ENCODE assay signal across 9 cellular contexts in the genomic region with DNA sequence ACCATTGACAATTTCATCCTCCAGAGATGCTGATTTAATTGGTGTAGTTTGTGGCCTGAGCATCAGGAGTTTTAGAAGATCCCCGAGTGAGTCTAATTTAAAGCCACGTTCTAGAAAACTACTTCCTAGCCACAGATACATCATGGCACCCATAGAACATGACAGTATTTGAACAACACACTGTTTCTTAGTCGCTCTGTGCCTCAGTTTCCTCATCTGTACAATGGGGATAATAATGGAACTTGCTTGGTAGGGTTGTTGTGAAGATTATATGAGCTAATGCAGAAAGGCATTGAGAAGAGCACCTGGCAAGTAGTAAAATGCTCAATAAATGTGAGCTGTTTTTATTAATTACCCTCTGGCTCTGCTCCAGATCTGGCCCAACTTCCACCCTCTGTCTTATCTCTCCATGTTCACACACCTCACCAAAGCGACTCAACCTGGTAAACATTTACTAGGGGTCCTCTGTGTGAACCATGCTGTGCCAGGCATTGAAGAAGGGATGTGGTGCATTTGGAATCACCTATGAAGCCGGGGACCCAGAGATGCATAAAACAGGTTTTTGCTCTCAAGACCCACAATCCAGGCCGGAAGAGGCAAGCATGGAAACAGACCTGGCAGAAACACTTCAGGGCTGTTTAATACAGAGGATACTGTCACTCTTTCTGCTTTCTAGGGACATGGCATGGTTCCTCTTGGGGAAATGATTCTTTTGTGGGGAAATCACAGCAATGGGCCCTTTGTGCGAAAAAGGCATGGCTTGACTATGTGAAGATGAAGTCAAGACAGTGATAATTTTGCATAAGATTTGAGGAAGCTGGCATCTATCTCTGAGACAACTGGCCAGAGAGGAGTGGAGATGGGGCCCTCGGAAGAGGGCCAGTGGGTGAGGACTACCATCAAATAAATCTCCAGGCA. TPM values are rescaled to one million over a fixed set of nuclear protein-coding genes. Genes with fewer than 3 reads are reported as not detected.
A peak's percentile ranks its signal among the peaks of the same experiment; 100 is the strongest.
DNase-seq lines count a peak whose midpoint lies in the region; ATAC-seq, FAIRE-seq and TF ChIP-seq lines count a peak whose summit lies in the region.
"Had no signal": no experiment of that assay in that cellular context is flagged by ENCODE, and none has a peak within 500 bp of the region (broad histone marks: within the 10 kb centered on the region; RNA-seq: fewer than 3 reads in every experiment).

No MANE protein-coding gene starts in this region.

- H3K27me3 Mint-ChIP-seq in MCF 10A (ENCODE audit: insufficient read depth, unreplicated experiment): no peaks in the 10 kb centered on the region

- POLR2A ChIA-PET in MCF 10A (lab: Yijun Ruan, JAX): interaction anchor here (0.6 to 2.2 kb wide), 8 partner anchors 16 to 1011 kb away, joined by 3 to 38 read pairs (median 4); a partner anchor contains a TSS
- POLR2A ChIA-PET in K562 (lab: Yijun Ruan, JAX): interaction anchor here (0.8 to 1.7 kb wide), 6 partner anchors 11 to 79 kb away, joined by 3 to 5 read pairs (median 3); no protein-coding TSS in a partner anchor

- H3K9me3 ChIP-seq in breast epithelium: no peaks in the 10 kb centered on the region
- no peaks in the 10 kb centered on the region for H3K9me3 ChIP-seq in K562 (replicated peaks; ENCODE audit: control insufficient read depth, insufficient read depth, low read depth, low read length)
- H3K9me3 ChIP-seq in mucosa of stomach (ENCODE audit: control insufficient read depth, low read length): no peaks in the 10 kb centered on the region
- no peaks in the 10 kb centered on the region for H3K9me3 ChIP-seq in upper lobe of left lung

- no peak overlapping the region for H3K27ac Mint-ChIP-seq in MCF 10A (ENCODE audit: low read depth, unreplicated experiment)

- TF ChIP-seq POLR2A in breast epithelium (IDR thresholded peaks at IDR 0.05) (no peak), K562 (conservative IDR thresholded peaks at IDR 0.05) (no peak), upper lobe of left lung (IDR thresholded peaks at IDR 0.05) (no peak)

- H3K4me1 ChIP-seq in breast epithelium (peaks cover 7 to 10% of the 10 kb centered on the region in 2 donors), K562 (replicated peaks in 1 of 2; ENCODE audit: control insufficient read depth in 2 of 2, insufficient read depth in 2 of 2, low read length in 2 of 2) (peaks cover 17 to 63% of the 10 kb centered on the region in 2 experiments), mucosa of stomach (ENCODE audit: control insufficient read depth, insufficient read depth, low read length) (peaks cover 90% of the 10 kb centered on the region), upper lobe of left lung (peaks cover 54 to 78% (median 62%) of the 10 kb centered on the region in 4 donors)

- no peaks in the 10 kb centered on the region for H3K9me3 Mint-ChIP-seq in MCF 10A (ENCODE audit: unreplicated experiment)

- H3K79me2 ChIP-seq in K562 (ENCODE audit: control insufficient read depth, insufficient read depth, low read length): no peaks in the 10 kb centered on the region

- CTCF ChIA-PET in MCF 10A (lab: Yijun Ruan, JAX): interaction anchor here (0.6 to 1.2 kb wide), 5 partner anchors 12 to 377 kb away, joined by 3 to 6 read pairs (median 4); no protein-coding TSS in a partner anchor
- CTCF ChIA-PET in K562 (lab: Yijun Ruan, JAX; ENCODE audit: low intra/inter-chr PET ratio): interaction anchor here (0.5 kb wide), 1 partner anchor 77 kb away, joined by 3 read pairs; no protein-coding TSS in a partner anchor

- H3K9me1 ChIP-seq in K562 (ENCODE audit: control insufficient read depth, insufficient read depth, low read length): no peaks in the 10 kb centered on the region

- H3K9ac ChIP-seq in K562 (ENCODE audit: insufficient read depth in 1 of 2, low read depth in 2 of 2, low read length in 2 of 2) (peak overlapping the region in 1 of 2 experiments; percentile 69; a peak in 2 of 4 replicates), mucosa of stomach (ENCODE audit: low read length) (peak overlapping the region; percentile 48)

- no peaks in the 10 kb centered on the region for H3K27me3 ChIP-seq in breast epithelium
- no peaks in the 10 kb centered on the region for H3K27me3 ChIP-seq in K562 (ENCODE audit: control insufficient read depth in 2 of 2, insufficient read depth in 2 of 2, low read length in 2 of 2)
- no peaks in the 10 kb centered on the region for H3K27me3 ChIP-seq in mucosa of stomach (ENCODE audit: control insufficient read depth, insufficient read depth, low read length)
- H3K27me3 ChIP-seq in upper lobe of left lung: no peaks in the 10 kb centered on the region

- H3K4me2 ChIP-seq in K562 (ENCODE audit: insufficient read depth, low read length): no peak overlapping the region

- intact Hi-C loops in breast epithelium (cut with DNase I; ENCODE audit: low total_unique reads): no loop called here
- intact Hi-C loops in MCF 10A (cut with micrococcal nuclease): loop anchor here (5.0 kb wide), 1 partner anchor 36 kb away; no protein-coding TSS in a partner anchor
- intact Hi-C loops in K562 (cut with micrococcal nuclease): no loop called here

- no peak for TF ChIP-seq RAD21 in K562 (CRISPR knock-in tag; conservative IDR thresholded peaks at IDR 0.05 in 1 of 2, IDR thresholded peaks at IDR 0.05 in 1 of 2)

- TF ChIP-seq EP300 in K562 (IDR thresholded peaks at IDR 0.05; ENCODE audit: low read length): no peak
- TF ChIP-seq EP300 in upper lobe of left lung (IDR thresholded peaks at IDR 0.05): no peak

- H3K4me3 Mint-ChIP-seq in MCF 10A (ENCODE audit: unreplicated experiment): no peak overlapping the region

- peaks cover 26% of the 10 kb centered on the region for H3K4me1 Mint-ChIP-seq in MCF 10A (ENCODE audit: insufficient read depth, unreplicated experiment)

- H3K27ac ChIP-seq in breast epithelium (peak overlapping the region; percentile 62 to 84), K562 (ENCODE audit: extremely low read depth, low read depth, low read length) (peak overlapping the region; percentile 75; the same call in 2 of the 3 replicates), upper lobe of left lung (peak overlapping the region; percentile 66 to 85 (median 83))

- no peak for TF ChIP-seq CTCF in breast epithelium (IDR thresholded peaks at IDR 0.05)
- TF ChIP-seq CTCF in MCF 10A (IDR thresholded peaks at IDR 0.05; ENCODE audit: unreplicated experiment): no peak
- TF ChIP-seq CTCF in K562 (IDR thresholded peaks at IDR 0.05 in 2 of 3, conservative IDR thresholded peaks at IDR 0.05 in 1 of 3; ENCODE audit: insufficient read depth in 2 of 3, low read depth in 1 of 3, low read length in 3 of 3): no peak
- no peak for TF ChIP-seq CTCF in upper lobe of left lung (IDR thresholded peaks at IDR 0.05)

- WGBS in K562 (ENCODE audit: insufficient coverage, low coverage, missing lambda C conversion rate): 72% methylated on average over 8 of the region's 8 CpGs
- 83 to 84% methylated on average over 8 of the region's 8 CpGs for WGBS in upper lobe of left lung, 2 donors

- peak overlapping the region; percentile 98 for H2AFZ ChIP-seq in K562 (ENCODE audit: low read depth, low read length)

- BruUV-seq in MCF 10A (replicated peaks; lab: Mats Ljungman, UMichigan) (no TSS peak), K562 (replicated peaks; lab: Mats Ljungman, UMichigan) (no TSS peak)

- FAIRE-seq in K562 (lab: Jason Lieb, UNC): peak; percentile 11

- no peaks in the 10 kb centered on the region for H4K20me1 ChIP-seq in K562 (replicated peaks; ENCODE audit: control insufficient read depth, insufficient read depth, low read length)

- H3K36me3 ChIP-seq in breast epithelium: no peaks in the 10 kb centered on the region
- no peaks in the 10 kb centered on the region for H3K36me3 ChIP-seq in K562 (ENCODE audit: control insufficient read depth, insufficient read depth, low read length)
- H3K36me3 ChIP-seq in mucosa of stomach (ENCODE audit: control insufficient read depth, insufficient read depth, low read length): no peaks in the 10 kb centered on the region
- no peaks in the 10 kb centered on the region for H3K36me3 ChIP-seq in upper lobe of left lung

- no peak for DNase-seq in breast epithelium (ENCODE audit: low spot score in 2 of 2)
- no peak for DNase-seq in MCF 10A (ENCODE audit: unreplicated experiment)
- DNase-seq in K562 (ENCODE audit: extremely low read depth in 1 of 4, low spot score in 3 of 4): no peak
- DNase-seq in upper lobe of left lung: no peak
- no peak for DNase-seq in dermis blood vessel endothelial cell
- DNase-seq in inferior parietal cortex (ENCODE audit: extremely low spot score): no peak
- DNase-seq: NCI-H524 treated with DMSO at 0.1 percent for 48 hours had no signal

- ATAC-seq in K562 (no peak), upper lobe of left lung (ENCODE audit: low FRiP score in 2 of 2) (no peak), HG02798 (IDR thresholded peaks at IDR 0.05; ENCODE audit: poor library complexity, unreplicated experiment) (no peak)

- in situ Hi-C loops in K562 (cut with MboI): no loop called here

- H3K36me3 Mint-ChIP-seq in MCF 10A (ENCODE audit: insufficient read depth, unreplicated experiment): no peaks in the 10 kb centered on the region

- H3K4me3 ChIP-seq in breast epithelium (no peak overlapping the region), K562 (no peak overlapping the region), mucosa of stomach (ENCODE audit: low read length) (no peak overlapping the region), upper lobe of left lung (no peak overlapping the region)

RNA-seq across cellular contexts. Expression of a gene that starts 16.2 kb away (rescaled TPM):
- 10 to 100 TPM; 37.7 to 63.2 (median 40.6) TPM for total RNA-seq in breast epithelium
- 69.1 and 79.5 TPM in 2 replicates for total RNA-seq in MCF 10A (2022)
- total RNA-seq in K562 (2011; cell fraction: chromatin; rRNA removed; ENCODE audit: low replicate concordance): 30.9 and 95.8 TPM in 2 replicates
- total RNA-seq in K562 (2011; cell fraction: nucleolus; rRNA removed): 81.3 and 96.7 TPM in 2 replicates
- 48.8 and 57.7 TPM in 2 replicates for total RNA-seq in K562 (2011; cell fraction: nucleoplasm; rRNA removed)
- 130 and 161 TPM in 2 replicates for total RNA-seq in K562 (2014; rRNA removed)
- total RNA-seq in K562 (2014; rRNA removed; fragmentation: Illumina TruSeq; extraction: Trizol): 63.9 and 87.5 TPM in 2 replicates
- total RNA-seq in K562 (2015; rRNA removed; fragmentation: Illumina TruSeq; extraction: Trizol): 115 and 119 TPM in 2 replicates
- 102 and 104 TPM in 2 replicates for total RNA-seq in K562 (2021)
- 104 and 112 TPM in 2 replicates for polyA plus RNA-seq in K562 (2011; rRNA removed)
- 155 and 252 TPM in 2 replicates for polyA plus RNA-seq in K562 (2011; cell fraction: cytosol; rRNA removed)
- 54.3 and 56.2 TPM in 2 replicates for polyA plus RNA-seq in K562 (2011; cell fraction: nucleus; rRNA removed)
- 113 and 127 TPM in 2 replicates for polyA plus RNA-seq in K562 (2012)
- 159 and 185 TPM in 2 replicates for polyA plus RNA-seq in K562 (2014; fragmentation: Illumina TruSeq; extraction: Trizol)
- polyA plus RNA-seq in K562 (2014; fragmentation: Nextera tagmentation; extraction: Ambion mirVana): 100 to 1,000 TPM; 204 to 243 TPM
- 125 and 133 TPM in 2 replicates for polyA plus RNA-seq in K562 (2014; rRNA removed)
- polyA minus RNA-seq in K562 (2011; rRNA and poly(A)+ RNA removed): 78.1 and 100 TPM in 2 replicates
- 41.0 and 52.2 TPM in 2 replicates for polyA minus RNA-seq in K562 (2011; cell fraction: cytosol; rRNA and poly(A)+ RNA removed)
- polyA minus RNA-seq in K562 (2011; cell fraction: nucleus; rRNA and poly(A)+ RNA removed): 41.9 and 47.8 TPM in 2 replicates
- total RNA-seq in upper lobe of left lung: 10 to 100 TPM; 21.0 to 45.6 (median 33.4) TPM
- total RNA-seq in dermis blood vessel endothelial cell: 44.2 and 57.1 TPM in 2 replicates

RNA-seq across cellular contexts. Expression of a gene that starts 58.9 kb away (rescaled TPM):
- total RNA-seq in breast epithelium (not detected), MCF 10A (2022) (not detected in 2 replicates), K562 (2014; rRNA removed) (0.05 TPM in 1 of 2 replicates, not detected in the other), K562 (2014; rRNA removed; fragmentation: Illumina TruSeq; extraction: Trizol) (not detected in 2 replicates), K562 (2015; rRNA removed; fragmentation: Illumina TruSeq; extraction: Trizol) (not detected in 2 replicates), K562 (2021) (not detected in 2 replicates), upper lobe of left lung (1 to 10 TPM in 5 of 6 donors, under 1 TPM in 1; 0.20 to 4.2 (median 2.1) TPM), dermis blood vessel endothelial cell (0.23 and 0.34 TPM in 2 replicates)
- 0.32 TPM in 1 of 2 replicates, not detected in the other for total RNA-seq in K562 (2011; cell fraction: chromatin; rRNA removed; ENCODE audit: low replicate concordance)
- total RNA-seq in K562 (2011; cell fraction: nucleolus; rRNA removed): 0.17 TPM in 1 of 2 replicates, not detected in the other
- total RNA-seq in K562 (2011; cell fraction: nucleoplasm; rRNA removed): 0.22 and 0.38 TPM in 2 replicates
- polyA plus RNA-seq in K562 (2011; rRNA removed) (0.04 TPM in 1 of 2 replicates, not detected in the other), K562 (2014; fragmentation: Illumina TruSeq; extraction: Trizol) (not detected in 2 replicates), K562 (2014; fragmentation: Nextera tagmentation; extraction: Ambion mirVana) (under 1 TPM; 0.39 to 0.60 TPM), K562 (2014; rRNA removed) (not detected in 2 replicates)
- not detected in 2 replicates for polyA plus RNA-seq in K562 (2011; cell fraction: cytosol; rRNA removed)
- 0.04 TPM in 1 of 2 replicates, not detected in the other for polyA plus RNA-seq in K562 (2011; cell fraction: nucleus; rRNA removed)
- 0.40 and 0.49 TPM in 2 replicates for polyA plus RNA-seq in K562 (2012)
- polyA minus RNA-seq in K562 (2011; rRNA and poly(A)+ RNA removed): 0.11 and 0.15 TPM in 2 replicates
- not detected in 2 replicates for polyA minus RNA-seq in K562 (2011; cell fraction: cytosol; rRNA and poly(A)+ RNA removed)
- 0.22 TPM in 1 of 2 replicates, not detected in the other for polyA minus RNA-seq in K562 (2011; cell fraction: nucleus; rRNA and poly(A)+ RNA removed)
